ENCODE assay signal across 9 cellular contexts in genomic region chr7:140230862-140231778, GRCh38. TPM values are rescaled to one million over a fixed set of nuclear protein-coding genes. Genes with fewer than 3 reads are reported as not detected.
A peak's percentile ranks its signal among the peaks of the same experiment; 100 is the strongest.
DNase-seq lines count a peak whose midpoint lies in the region; FAIRE-seq and TF ChIP-seq lines count a peak whose summit lies in the region.
"Had no signal": no experiment of that assay in that cellular context is flagged by ENCODE, and none has a peak within 500 bp of the region (broad histone marks: within the 10 kb centered on the region; RNA-seq: fewer than 3 reads in every experiment).

No MANE protein-coding gene starts in this region.

- H4K20me1 ChIP-seq in endothelial cell of umbilical vein (replicated peaks; ENCODE audit: control insufficient read depth, extremely low read depth, insufficient read depth, low read length) = no peaks in the 10 kb centered on the region

- no peaks in the 10 kb centered on the region for H3K36me3 ChIP-seq in endothelial cell of umbilical vein (ENCODE audit: control insufficient read depth in 2 of 2, extremely low read depth in 1 of 2, insufficient read depth in 2 of 2, low read length in 2 of 2)
- no peaks in the 10 kb centered on the region for H3K36me3 ChIP-seq in mucosa of rectum (ENCODE audit: control insufficient read depth in 2 of 2, insufficient read depth in 2 of 2, low read length in 2 of 2)

- H3K9me3 ChIP-seq in endothelial cell of umbilical vein (replicated peaks; ENCODE audit: control insufficient read depth, insufficient read depth, low read length) = no peaks in the 10 kb centered on the region
- H3K9me3 ChIP-seq in mucosa of rectum (ENCODE audit: control insufficient read depth in 2 of 2, low read length in 2 of 2) = no peaks in the 10 kb centered on the region

- H3K79me2 ChIP-seq in endothelial cell of umbilical vein (ENCODE audit: control insufficient read depth, insufficient read depth, low read length) = no peaks in the 10 kb centered on the region

- H3K27ac ChIP-seq in endothelial cell of umbilical vein (ENCODE audit: insufficient read depth, low read depth, low read length) (no peak overlapping the region), mucosa of rectum (ENCODE audit: low read depth in 2 of 2, low read length in 2 of 2) (peak overlapping the region; percentile 97)

- no TSS peak for BruUV-seq in endothelial cell of umbilical vein (replicated peaks; lab: Mats Ljungman, UMichigan)

- H3K9ac ChIP-seq in endothelial cell of umbilical vein (replicated peaks; ENCODE audit: extremely low read depth, insufficient read depth, low read length) (no peak overlapping the region), mucosa of rectum (ENCODE audit: low read depth in 1 of 2, low read length in 2 of 2) (peak overlapping the region; percentile 73 to 87)

- peaks cover 18 to 21% of the 10 kb centered on the region in 2 experiments for H3K27me3 ChIP-seq in endothelial cell of umbilical vein (ENCODE audit: control insufficient read depth in 2 of 2, insufficient read depth in 2 of 2, low read length in 2 of 2)
- H3K27me3 ChIP-seq in mucosa of rectum (ENCODE audit: control insufficient read depth in 2 of 2, insufficient read depth in 2 of 2, low read length in 2 of 2) = no peaks in the 10 kb centered on the region

- H3K9me1 ChIP-seq in endothelial cell of umbilical vein (replicated peaks; ENCODE audit: control insufficient read depth, extremely low read depth, insufficient read depth, low read length) = no peaks in the 10 kb centered on the region

- dilution Hi-C loops in endothelial cell of umbilical vein (cut with MboI; ENCODE audit: extremely low pct_ligation_motif_present, low sequenced_read_pairs) = no loop called here

- CTCF ChIA-PET in endothelial cell of umbilical vein (lab: Charles Lee) = no interaction called here

- peak overlapping the region; percentile 97 for H2AFZ ChIP-seq in endothelial cell of umbilical vein (ENCODE audit: low read depth, low read length)

- in situ Hi-C loops in GM13977 (cut with MboI; ENCODE audit: low pct_unique_long_range_greater_than_20kb, low sequenced_read_pairs, unreplicated experiment) = no loop called here

- DNase-seq in GM13977 (ENCODE audit: low spot score) (peak; percentile 51), NCI-H460 (ENCODE audit: extremely low read depth, low read depth) (peak; percentile 22), endothelial cell of umbilical vein (ENCODE audit: low read depth, low spot score) (peak; percentile 49), OCI-M1 (lab: John Stamatoyannopoulos, UW) (no peak), kidney glomerular epithelial cell (lab: John Stamatoyannopoulos, UW) (no peak)
- peak; percentile 43 for DNase-seq in activated CD8-positive, alpha-beta memory T cell treated with anti-CD3 and anti-CD28 coated beads, Interleukin-2, amount 50 U/mL, for 1 hour (ENCODE audit: extremely low read depth)
- peak; percentile 31 to 57 for DNase-seq in stimulated activated CD8-positive, alpha-beta memory T cell treated with anti-CD3 and anti-CD28 coated beads, Interleukin-7, amount 100 ng/mL, for 48 hours (ENCODE audit: extremely low read depth in 1 of 2, low read depth in 1 of 2)

- peak; percentile 59 for FAIRE-seq in endothelial cell of umbilical vein (lab: Jason Lieb, UNC)
- FAIRE-seq: colon had no signal

- TF ChIP-seq POLR2A in endothelial cell of umbilical vein (IDR thresholded peaks at IDR 0.05; ENCODE audit: low read depth, low read length) = no peak

- H3K4me3 ChIP-seq in endothelial cell of umbilical vein (replicated peaks in 1 of 3; ENCODE audit: insufficient read depth in 1 of 3, low read depth in 1 of 3, low read length in 3 of 3) (peak overlapping the region; percentile 35 to 65 (median 60)), mucosa of rectum (ENCODE audit: low read length in 2 of 2) (peak overlapping the region; percentile 64 to 82)

- TF ChIP-seq CTCF in GM13977 (IDR thresholded peaks at IDR 0.05; ENCODE audit: extremely low read depth, insufficient read depth, missing control alignments) (no peak), endothelial cell of umbilical vein (IDR thresholded peaks at IDR 0.05; ENCODE audit: extremely low read depth in 1 of 2, insufficient read depth in 1 of 2, low read depth in 1 of 2, low read length in 2 of 2) (no peak)

- POLR2A ChIA-PET in endothelial cell of umbilical vein (lab: Charles Lee) = no interaction called here

- H3K4me1 ChIP-seq in endothelial cell of umbilical vein (ENCODE audit: control insufficient read depth, extremely low read depth, insufficient read depth, low read length) (peaks cover 6% of the 10 kb centered on the region), mucosa of rectum (ENCODE audit: control insufficient read depth in 2 of 2, insufficient read depth in 2 of 2, low read length in 2 of 2) (peaks cover 31 to 39% of the 10 kb centered on the region in 2 donors)

- H3K4me2 ChIP-seq in endothelial cell of umbilical vein (ENCODE audit: insufficient read depth, low read length) = peak overlapping the region; percentile 94

- intact Hi-C loops in endothelial cell of umbilical vein (cut with micrococcal nuclease) = loop anchor here (1.0 kb wide), 1 partner anchor 54 kb away; no protein-coding TSS in a partner anchor

TF ChIP-seq in endothelial cell of umbilical vein, 7 proteins besides CTCF, POLR2A, EP300 and RAD21:
- no peak for TF ChIP-seq MYC (IDR thresholded peaks at IDR 0.05; ENCODE audit: low read depth, low read length)
- no peak for TF ChIP-seq JUN (IDR thresholded peaks at IDR 0.05; ENCODE audit: borderline replicate concordance, insufficient read depth, insufficient read length, low read depth)
- TF ChIP-seq EZH2 (IDR thresholded peaks at IDR 0.05; ENCODE audit: borderline replicate concordance, low read depth, low read length, severe bottlenecking) = peak; percentile 51
TF ChIP-seq in endothelial cell of umbilical vein: peak in this region for 1.

RNA-seq across cellular contexts. Expression of gene KDM7A, which starts 54.3 kb away (rescaled TPM):
- total RNA-seq in NCI-H460 (2014; rRNA removed; shearing (Covaris generic)) = 8.8 and 11.0 TPM in 2 replicates
- 0.97 and 1.9 TPM in 2 replicates for polyA plus RNA-seq in NCI-H460 (2014; cell fraction: nucleus; rRNA removed)
- total RNA-seq in endothelial cell of umbilical vein = 4.9 and 7.3 TPM in 2 replicates
- polyA plus RNA-seq in endothelial cell of umbilical vein = 1.8 and 2.4 TPM in 2 replicates
- polyA plus RNA-seq in endothelial cell of umbilical vein (2011; cell fraction: cytosol; rRNA removed) = 1.7 and 2.2 TPM in 2 replicates
- 17.8 and 29.5 TPM in 2 replicates for polyA plus RNA-seq in endothelial cell of umbilical vein (2011; cell fraction: nucleus; rRNA removed)
- polyA plus RNA-seq in endothelial cell of umbilical vein (2012) = 3.5 and 3.7 TPM in 2 replicates
- 8.8 and 9.0 TPM in 2 replicates for polyA minus RNA-seq in endothelial cell of umbilical vein
- 1.9 TPM for polyA minus RNA-seq in endothelial cell of umbilical vein (2011; cell fraction: cytosol; rRNA and poly(A)+ RNA removed)
- polyA minus RNA-seq in endothelial cell of umbilical vein (2011; cell fraction: nucleus; rRNA and poly(A)+ RNA removed) = 14.9 and 15.7 TPM in 2 replicates

Comparison
In these comparisons a context has a peak if more than half of its experiments do, and no peak if none do; other contexts are left out.
1. DNase-seq: peak in GM13977 (single experiment), NCI-H460 (single experiment), activated CD8-positive, alpha-beta memory T cell treated with anti-CD3 and anti-CD28 coated beads, Interleukin-2, amount 50 U/mL, for 1 hour (single experiment), endothelial cell of umbilical vein (single experiment) and stimulated activated CD8-positive, alpha-beta memory T cell treated with anti-CD3 and anti-CD28 coated beads, Interleukin-7, amount 100 ng/mL, for 48 hours (2 of 2); none in OCI-M1 (single experiment) and kidney glomerular epithelial cell (single experiment).